ENCODE assay signal across 13 cellular contexts in genomic region chr9:998301-999110, GRCh38. TPM values are rescaled to one million over a fixed set of nuclear protein-coding genes. Genes with fewer than 3 reads are reported as not detected.
A peak's percentile ranks its signal among the peaks of the same experiment; 100 is the strongest.
DNase-seq lines count a peak whose midpoint lies in the region; ATAC-seq, FAIRE-seq and TF ChIP-seq lines count a peak whose summit lies in the region.
"Not testable (repeated sequence)": the region's sequence is repeated elsewhere in the genome, so short reads cannot be mapped to it uniquely, and the experiment has no call there.
"Had no signal": no experiment of that assay in that cellular context is flagged by ENCODE, and none has a peak within 500 bp of the region (broad histone marks: within the 10 kb centered on the region; RNA-seq: fewer than 3 reads in every experiment).

No MANE protein-coding gene starts in this region.

- not testable (repeated sequence) for H3K36me3 ChIP-seq in MM.1S (replicated peaks; ENCODE audit: insufficient read depth, low read length); astrocyte (ENCODE audit: insufficient read depth, low read length); keratinocyte (ENCODE audit: control insufficient read depth in 2 of 2, extremely low read depth in 1 of 2, insufficient read depth in 2 of 2, low read length in 2 of 2)

- peaks cover 14% of the 10 kb centered on the region for H3F3A ChIP-seq in MM.1S (ENCODE audit: insufficient read depth, low read length)

- H3K27me3 Mint-ChIP-seq in astrocyte (ENCODE audit: low read depth, unreplicated experiment); endothelial cell (ENCODE audit: unreplicated experiment); osteocyte (ENCODE audit: unreplicated experiment): not testable (repeated sequence)

- not testable (repeated sequence) for H3K27ac ChIP-seq in A549; MM.1S (ENCODE audit: low read length); astrocyte (ENCODE audit: low read depth, low read length); keratinocyte (ENCODE audit: control insufficient read depth, insufficient read depth, low read length)

- not testable (repeated sequence) for H4K20me1 ChIP-seq in MM.1S (ENCODE audit: insufficient read depth, low read length); astrocyte (ENCODE audit: insufficient read depth, low read length); keratinocyte (ENCODE audit: control insufficient read depth, extremely low read depth, insufficient read depth, low read length)

- not testable (repeated sequence) for H3K79me2 ChIP-seq in MM.1S (ENCODE audit: low read length); astrocyte (ENCODE audit: insufficient read depth, low read length); keratinocyte (ENCODE audit: control insufficient read depth, insufficient read depth, low read length)

- H3K4me3 Mint-ChIP-seq in astrocyte (ENCODE audit: unreplicated experiment); endothelial cell (ENCODE audit: unreplicated experiment); osteocyte (ENCODE audit: unreplicated experiment): not testable (repeated sequence)

- H2AFZ ChIP-seq in MM.1S (ENCODE audit: low read length) = peak overlapping the region; percentile 61
- not testable (repeated sequence) for H2AFZ ChIP-seq in astrocyte (ENCODE audit: low read depth, low read length); keratinocyte (ENCODE audit: control insufficient read depth, low read length)

- not testable (repeated sequence) for TF ChIP-seq EP300 in A549 (IDR thresholded peaks at IDR 0.05)

- dilution Hi-C loops in keratinocyte (cut with MboI; ENCODE audit: extremely low pct_ligation_motif_present, low sequenced_read_pairs) = not testable (repeated sequence)

- FAIRE-seq in A549 (lab: Jason Lieb, UNC); astrocyte (lab: Jason Lieb, UNC); keratinocyte (lab: Jason Lieb, UNC): not testable (repeated sequence)

- H3K9ac ChIP-seq in MM.1S (ENCODE audit: low read length) = peak overlapping the region; percentile 5; the same call in 1 of the 2 replicates
- not testable (repeated sequence) for H3K9ac ChIP-seq in astrocyte (ENCODE audit: low read length); keratinocyte (ENCODE audit: control insufficient read depth, extremely low read depth, insufficient read depth, low read length)

- H3K4me1 ChIP-seq in A549; astrocyte (ENCODE audit: insufficient read depth, low read length); keratinocyte (ENCODE audit: control insufficient read depth, extremely low read depth, insufficient read depth, low read length): not testable (repeated sequence)
- peaks cover 27% of the 10 kb centered on the region for H3K4me1 ChIP-seq in MM.1S (ENCODE audit: low read length)

- CTCF ChIA-PET in A549 (lab: Yijun Ruan, JAX) = interaction anchor here (0.7 to 3.8 kb wide), 13 partner anchors 9 to 651 kb away, joined by 3 to 19 read pairs (median 3); no protein-coding TSS in a partner anchor

- peak overlapping the region; percentile 41 for H3K4me2 ChIP-seq in A549
- peak overlapping the region; percentile 58 for H3K4me2 ChIP-seq in MM.1S (ENCODE audit: low read depth, low read length)
- not testable (repeated sequence) for H3K4me2 ChIP-seq in astrocyte (ENCODE audit: low read length); keratinocyte (ENCODE audit: control insufficient read depth, extremely low read depth, insufficient read depth, low read depth, low read length)

- H3K4me1 Mint-ChIP-seq in astrocyte (ENCODE audit: low read depth, unreplicated experiment) = peaks cover 22% of the 10 kb centered on the region
- not testable (repeated sequence) for H3K4me1 Mint-ChIP-seq in endothelial cell (ENCODE audit: unreplicated experiment); osteocyte (ENCODE audit: unreplicated experiment)

- H3K4me3 ChIP-seq in A549 (peak overlapping the region; percentile 25; the same call in 2 of the 3 replicates), MM.1S (ENCODE audit: low read length) (peak overlapping the region; percentile 33)
- H3K4me3 ChIP-seq in GM12864 (ENCODE audit: low read depth, low read length); astrocyte (ENCODE audit: insufficient read depth, low read depth, low read length); keratinocyte (ENCODE audit: control insufficient read depth in 2 of 3, extremely low read depth in 1 of 3, insufficient read depth in 2 of 3, low read depth in 1 of 3, low read length in 3 of 3): not testable (repeated sequence)

- TF ChIP-seq CTCF in A549 (IDR thresholded peaks at IDR 0.05) (peak; percentile 41), GM12864 (IDR thresholded peaks at IDR 0.05; ENCODE audit: low read depth, low read length, missing control alignments) (peak; percentile 34), MM.1S (IDR thresholded peaks at IDR 0.05; ENCODE audit: low read length) (peak; percentile 75), astrocyte (IDR thresholded peaks at IDR 0.05; ENCODE audit: insufficient read depth, low read depth, low read length) (peak; percentile 28), endothelial cell (IDR thresholded peaks at IDR 0.05; ENCODE audit: unreplicated experiment) (peak; percentile 95), keratinocyte (optimal IDR thresholded peaks at IDR 0.05 in 1 of 3, IDR thresholded peaks at IDR 0.05 in 1 of 3, conservative IDR thresholded peaks at IDR 0.05 in 1 of 3; ENCODE audit: extremely low read depth in 1 of 3, insufficient read depth in 2 of 3, low read length in 3 of 3) (peak in 2 of 3 experiments; percentile 21 to 46), osteocyte (IDR thresholded peaks at IDR 0.05) (peak; percentile 37)

- ATAC-seq in A549 = not testable (repeated sequence)

- not testable (repeated sequence) for TF ChIP-seq POLR2A in A549 (IDR thresholded peaks at IDR 0.05; ENCODE audit: low read length)

- not testable (repeated sequence) for H3K27me3 ChIP-seq in MM.1S (replicated peaks; ENCODE audit: insufficient read depth, low read length); astrocyte (ENCODE audit: insufficient read depth, low read length); keratinocyte (ENCODE audit: control insufficient read depth, extremely low read depth, insufficient read depth, low read length)

- 0 out of 5 replicates have a peak, but pooled peaks of 1 of the 2 experiments have one; percentile 14 for TF ChIP-seq RAD21 in A549 (conservative IDR thresholded peaks at IDR 0.05 in 1 of 2, IDR thresholded peaks at IDR 0.05 in 1 of 2)

- not testable (repeated sequence) for H3K9me1 ChIP-seq in keratinocyte (ENCODE audit: control insufficient read depth, extremely low read depth, insufficient read depth, low read length)

- DNase-seq in A549 (ENCODE audit: low read depth in 1 of 2, low spot score in 1 of 2); GM12864 (ENCODE audit: low read depth); astrocyte (ENCODE audit: low read depth); endothelial cell (ENCODE audit: low spot score); keratinocyte (ENCODE audit: low read depth, low spot score); osteocyte (ENCODE audit: extremely low spot score, unreplicated experiment): not testable (repeated sequence)
- DNase-seq in MM.1S = peak; percentile 31
- DNase-seq in RPMI7951 (ENCODE audit: low read depth) = peak; percentile 2

- not testable (repeated sequence) for H3K9me2 ChIP-seq in MM.1S (replicated peaks; ENCODE audit: insufficient read depth, low read length)

- not testable (repeated sequence) for H3K9me3 Mint-ChIP-seq in astrocyte (ENCODE audit: unreplicated experiment); endothelial cell (ENCODE audit: unreplicated experiment); osteocyte (ENCODE audit: unreplicated experiment)

- POLR2A ChIA-PET in A549 (lab: Yijun Ruan, JAX) = not testable (repeated sequence)

- not testable (repeated sequence) for H3K36me3 Mint-ChIP-seq in astrocyte (ENCODE audit: low read depth, unreplicated experiment); endothelial cell (ENCODE audit: low read depth, unreplicated experiment); osteocyte (ENCODE audit: unreplicated experiment)

- peaks cover 23% of the 10 kb centered on the region for H3K9me3 ChIP-seq in A549
- not testable (repeated sequence) for H3K9me3 ChIP-seq in MM.1S (replicated peaks; ENCODE audit: insufficient read depth, low read length); astrocyte (ENCODE audit: insufficient read depth, low read depth, low read length); keratinocyte (ENCODE audit: control insufficient read depth, low read depth, low read length)

- WGBS in A549 (ENCODE audit: missing lambda C conversion rate) = 59% methylated on average over 30 of the region's 55 CpGs

- H3K27ac Mint-ChIP-seq in astrocyte (ENCODE audit: unreplicated experiment); endothelial cell (ENCODE audit: unreplicated experiment); osteocyte (ENCODE audit: unreplicated experiment): not testable (repeated sequence)

RNA-seq across cellular contexts. Expression of gene DMRT3, which starts 22.1 kb away (rescaled TPM):
- polyA plus RNA-seq in A549 (2011; rRNA removed) (not detected in 2 replicates), A549 (2017; fragmentation: RNase III; extraction: RNeasy Plus Mini Kit Qiagen cat#74134 plus additional on column Dnase treatment) (not detected in 3 replicates), keratinocyte (not detected in 3 replicates)
- not detected in 2 replicates for polyA plus RNA-seq in A549 (2012; cell fraction: cytosol; rRNA removed)
- polyA plus RNA-seq in A549 (2012; cell fraction: nucleus; rRNA removed) = not detected in 2 replicates
- polyA minus RNA-seq in A549 (2011; rRNA and poly(A)+ RNA removed) = not detected in 2 replicates
- total RNA-seq in RPMI7951 (2014; rRNA removed; shearing (Covaris generic)) = not detected in 2 replicates
- total RNA-seq in astrocyte (not detected in 2 replicates), endothelial cell (ENCODE audit: unreplicated experiment) (not detected), osteocyte (not detected in 2 replicates)
- polyA plus RNA-seq in keratinocyte (2011; ENCODE audit: low read depth) = not detected
- not detected in 2 replicates for polyA plus RNA-seq in keratinocyte (2011; cell fraction: cytosol; rRNA removed)
- polyA plus RNA-seq in keratinocyte (2011; cell fraction: nucleus; rRNA removed) = not detected in 2 replicates
- not detected in 2 replicates for polyA plus RNA-seq in keratinocyte (2012; ENCODE audit: low replicate concordance)
- not detected in 3 replicates for polyA minus RNA-seq in keratinocyte
- polyA minus RNA-seq in keratinocyte (2011; cell fraction: cytosol; rRNA and poly(A)+ RNA removed) = not detected
- polyA minus RNA-seq in keratinocyte (2011; cell fraction: nucleus; rRNA and poly(A)+ RNA removed) = not detected in 2 replicates
- total RNA-seq: activated T-helper 2 cell treated with anti-CD3 and anti-CD28 coated beads, Interferon-gamma antibody, Interleukin-2, Interleukin-4, amounts not matched to agents 10 μg/mL and 5 μg/mL and 100 μg/mL, durations not matched to agents 14 hours and 24 hours and 36 hours; left cardiac atrium; posterior vena cava; upper lobe of right lung had no signal
- polyA plus RNA-seq: IgD-negative memory B cell had no signal

RNA-seq across cellular contexts. Expression of gene DMRT2, which starts 51.7 kb away (rescaled TPM):
- not detected in 2 replicates for polyA plus RNA-seq in A549 (2011; rRNA removed)
- polyA plus RNA-seq in A549 (2012; cell fraction: cytosol; rRNA removed) = 0.05 TPM in 2 replicates
- 0.01 and 0.06 TPM in 2 replicates for polyA plus RNA-seq in A549 (2012; cell fraction: nucleus; rRNA removed)
- 0.06 TPM in 1 of 3 replicates, not detected in the others for polyA plus RNA-seq in A549 (2017; fragmentation: RNase III; extraction: RNeasy Plus Mini Kit Qiagen cat#74134 plus additional on column Dnase treatment)
- polyA minus RNA-seq in A549 (2011; rRNA and poly(A)+ RNA removed) = not detected in 2 replicates
- total RNA-seq in RPMI7951 (2014; rRNA removed; shearing (Covaris generic)) = not detected in 2 replicates
- 0.17 and 0.18 TPM in 2 replicates for total RNA-seq in astrocyte
- 0.31 TPM for total RNA-seq in endothelial cell (ENCODE audit: unreplicated experiment)
- polyA plus RNA-seq in keratinocyte = 0.04 TPM in 1 of 3 replicates, not detected in the others
- polyA plus RNA-seq in keratinocyte (2011; ENCODE audit: low read depth) = not detected
- polyA plus RNA-seq in keratinocyte (2011; cell fraction: cytosol; rRNA removed) = not detected in 2 replicates
- not detected in 2 replicates for polyA plus RNA-seq in keratinocyte (2011; cell fraction: nucleus; rRNA removed)
- polyA plus RNA-seq in keratinocyte (2012; ENCODE audit: low replicate concordance) = not detected in 2 replicates
- polyA minus RNA-seq in keratinocyte = not detected in 3 replicates
- not detected for polyA minus RNA-seq in keratinocyte (2011; cell fraction: cytosol; rRNA and poly(A)+ RNA removed)
- not detected in 2 replicates for polyA minus RNA-seq in keratinocyte (2011; cell fraction: nucleus; rRNA and poly(A)+ RNA removed)
- not detected in 2 replicates for total RNA-seq in osteocyte
- polyA plus RNA-seq: IgD-negative memory B cell had no signal

Comparison
In these comparisons a context has a peak if more than half of its experiments do, and no peak if none do; other contexts are left out.
1. CTCF ChIP-seq: peak in every context shown above with its lines; median percentile 95 in endothelial cell; 75 in MM.1S; 41 in A549; 37 in osteocyte; 34 in GM12864; 34 in keratinocyte; 28 in astrocyte.